ENCODE assay signal across 8 cellular contexts in genomic region chr21:44153889-44154228, GRCh38. TPM values are rescaled to one million over a fixed set of nuclear protein-coding genes. Genes with fewer than 3 reads are reported as not detected.
DNase-seq lines count a peak whose midpoint lies in the region; ATAC-seq and TF ChIP-seq lines count a peak whose summit lies in the region.
"Not testable (repeated sequence)": the region's sequence is repeated elsewhere in the genome, so short reads cannot be mapped to it uniquely, and the experiment has no call there.

No MANE protein-coding gene starts in this region.

- not testable (repeated sequence) for H3K27me3 ChIP-seq in effector memory CD4-positive, alpha-beta T cell (replicated peaks; ENCODE audit: control insufficient read depth, insufficient read depth, low read length, poor library complexity, severe bottlenecking); lower lobe of right lung (ENCODE audit: low read depth)

- TF ChIP-seq CTCF in CD14-positive monocyte (IDR thresholded peaks at IDR 0.05); lower lobe of right lung (IDR thresholded peaks at IDR 0.05): not testable (repeated sequence)

- intact Hi-C loops in CD14-positive monocyte (cut with micrococcal nuclease); lower lobe of right lung (cut with DNase I): not testable (repeated sequence)

- H3K4me1 ChIP-seq in effector memory CD4-positive, alpha-beta T cell (ENCODE audit: control insufficient read depth, insufficient read depth, low read length, poor library complexity, severe bottlenecking); lower lobe of right lung: not testable (repeated sequence)

- H3K4me1 Mint-ChIP-seq in CD14-positive monocyte; activated T-helper 17 cell treated with anti-CD3 and anti-CD28 coated beads, Interleukin-2, amount 50 U/mL, for 72 hours: not testable (repeated sequence)

- not testable (repeated sequence) for H3K36me3 ChIP-seq in effector memory CD4-positive, alpha-beta T cell (ENCODE audit: control insufficient read depth, insufficient read depth, low read length); lower lobe of right lung

- H3K27ac ChIP-seq in effector memory CD4-positive, alpha-beta T cell (ENCODE audit: insufficient read depth, low read length, poor library complexity, severe bottlenecking); lower lobe of right lung: not testable (repeated sequence)

- H3K4me3 ChIP-seq in effector memory CD4-positive, alpha-beta T cell (ENCODE audit: insufficient read depth, low read depth, low read length, poor library complexity, severe bottlenecking); lower lobe of right lung: not testable (repeated sequence)

- DNase-seq in CD14-positive monocyte (ENCODE audit: low spot score) (peak; percentile 51), T follicular helper cell (ENCODE audit: low read depth) (peak; percentile 10), lower lobe of right lung (peak; percentile 44)
- DNase-seq in activated CD4-positive, alpha-beta T cell treated with anti-CD3 and anti-CD28 coated beads, Interleukin-2, amount 50 U/mL, for 4 hours = peak; percentile 42 to 53
- peak; percentile 0 to 10 (median 9) for DNase-seq in effector memory CD4-positive, alpha-beta T cell
- peak; percentile 43 to 46 for DNase-seq in stimulated activated CD4-positive, alpha-beta T cell treated with anti-CD3 and anti-CD28 coated beads, Interleukin-12 subunit alpha, Interleukin-12 subunit beta, amount 100 ng/mL, for 24 hours (ENCODE audit: low read depth in 2 of 2)
- peak; percentile 11 to 22 (median 18) for DNase-seq in stimulated activated CD4-positive, alpha-beta T cell treated with anti-CD3 and anti-CD28 coated beads, TNF-alpha, amount 100 ng/mL, for 4 hours (ENCODE audit: low read depth in 3 of 3)

- H3K9me3 Mint-ChIP-seq in CD14-positive monocyte; activated T-helper 17 cell treated with anti-CD3 and anti-CD28 coated beads, Interleukin-2, amount 50 U/mL, for 72 hours: not testable (repeated sequence)

- ATAC-seq in activated T-helper 17 cell treated with anti-CD3 and anti-CD28 coated beads, Interleukin-2, amount 50 U/mL, for 72 hours (replicated peaks) = peak; percentile 62
- peak in 1 of 2 donors; percentile 69 for ATAC-seq in lower lobe of right lung

- H3K4me3 Mint-ChIP-seq in CD14-positive monocyte; activated T-helper 17 cell treated with anti-CD3 and anti-CD28 coated beads, Interleukin-2, amount 50 U/mL, for 72 hours: not testable (repeated sequence)

- H3K27ac Mint-ChIP-seq in CD14-positive monocyte; activated T-helper 17 cell treated with anti-CD3 and anti-CD28 coated beads, Interleukin-2, amount 50 U/mL, for 72 hours: not testable (repeated sequence)

- not testable (repeated sequence) for H3K36me3 Mint-ChIP-seq in CD14-positive monocyte; activated T-helper 17 cell treated with anti-CD3 and anti-CD28 coated beads, Interleukin-2, amount 50 U/mL, for 72 hours (ENCODE audit: low read depth)

- not testable (repeated sequence) for H3K27me3 Mint-ChIP-seq in CD14-positive monocyte (ENCODE audit: low read depth in 3 of 3); activated T-helper 17 cell treated with anti-CD3 and anti-CD28 coated beads, Interleukin-2, amount 50 U/mL, for 72 hours

- not testable (repeated sequence) for H3K9me3 ChIP-seq in effector memory CD4-positive, alpha-beta T cell (ENCODE audit: control insufficient read depth, low read length); lower lobe of right lung

RNA-seq across cellular contexts. Expression of gene GATD3, which starts 20.4 kb away (rescaled TPM):
- 10 to 100 TPM; 35.8 to 42.4 TPM for polyA plus RNA-seq in CD14-positive monocyte
- total RNA-seq in activated T-helper 17 cell treated with anti-CD3 and anti-CD28 coated beads, Interleukin-2, amount 50 U/mL, for 72 hours = 10 to 100 TPM; 65.6 to 77.0 TPM
- total RNA-seq in lower lobe of right lung = 37.1 TPM

RNA-seq across cellular contexts. Expression of gene PWP2, which starts 46.7 kb away (rescaled TPM):
- 1 to 10 TPM; 4.4 TPM for polyA plus RNA-seq in CD14-positive monocyte
- total RNA-seq in activated T-helper 17 cell treated with anti-CD3 and anti-CD28 coated beads, Interleukin-2, amount 50 U/mL, for 72 hours = 10 to 100 TPM; 40.4 to 42.0 TPM
- 10.9 TPM for total RNA-seq in lower lobe of right lung
